8 cellular contexts compared by ENCODE assay signal in genomic region chr11:17354070-17354924, GRCh38. TPM values are rescaled to one million over a fixed set of nuclear protein-coding genes. Genes with fewer than 3 reads are reported as not detected.
DNase-seq lines count a peak whose midpoint lies in the region; ATAC-seq and TF ChIP-seq lines count a peak whose summit lies in the region.

No MANE protein-coding gene starts in this region.

- no peaks in the 10 kb centered on the region for H3K27me3 Mint-ChIP-seq in CD4-positive, alpha-beta T cell

- peak overlapping the region; percentile 93 for H3K4me3 Mint-ChIP-seq in CD4-positive, alpha-beta T cell

- POLR2A ChIA-PET in CD4-positive, alpha-beta T cell (lab: Charles Lee) = interaction anchor here (0.7 to 2.9 kb wide), 8 partner anchors 9 to 968 kb away, joined by 3 to 14 read pairs (median 4); partner anchors contain the start of genes KCNJ11, NUCB2 and PIK3C2A

- peak; percentile 82 for TF ChIP-seq CTCF in CD4-positive, alpha-beta T cell (IDR thresholded peaks at IDR 0.05)
- peak; percentile 39 to 57 (median 53) for TF ChIP-seq CTCF in ascending aorta (IDR thresholded peaks at IDR 0.05)
- peak; percentile 60 for TF ChIP-seq CTCF in hepatocyte (IDR thresholded peaks at IDR 0.05; ENCODE audit: poor library complexity)

- peaks cover 3% of the 10 kb centered on the region for H3K79me2 ChIP-seq in hepatocyte

- peaks cover 4% of the 10 kb centered on the region for H3K9me3 Mint-ChIP-seq in CD4-positive, alpha-beta T cell

- H3K9me2 ChIP-seq in hepatocyte (replicated peaks; ENCODE audit: insufficient read depth) = no peaks in the 10 kb centered on the region

- peak overlapping the region; percentile 94 for H3K4me2 ChIP-seq in hepatocyte

- H3K27ac ChIP-seq in CD4-positive, alpha-beta T cell (ENCODE audit: low read depth, low read length) = no peak overlapping the region
- H3K27ac ChIP-seq in ascending aorta (peak overlapping the region; percentile 84 to 92), hepatocyte (peak overlapping the region; percentile 92)

- peaks cover 0 to 7% of the 10 kb centered on the region in 2 donors for H3K4me1 ChIP-seq in ascending aorta
- peaks cover 5% of the 10 kb centered on the region for H3K4me1 ChIP-seq in hepatocyte (ENCODE audit: insufficient read depth)

- DNase-seq in CD4-positive, alpha-beta T cell = peak; percentile 13 to 49 (median 32)
- DNase-seq in NCI-H1417 (lab: John Stamatoyannopoulos, UW) (peak; percentile 31 to 78 (median 71)), T follicular helper cell (ENCODE audit: low read depth) (peak; percentile 38), ascending aorta (ENCODE audit: low spot score in 2 of 2) (peak in 1 of 2 donors; percentile 86), hepatocyte (ENCODE audit: low spot score) (peak; percentile 78), sciatic nerve (ENCODE audit: low spot score) (peak; percentile 65)

- peaks cover 0 to 10% of the 10 kb centered on the region in 2 donors for H3K36me3 ChIP-seq in ascending aorta
- no peaks in the 10 kb centered on the region for H3K36me3 ChIP-seq in hepatocyte (replicated peaks; ENCODE audit: insufficient read depth, low read depth)

- ATAC-seq in CD4-positive, alpha-beta T cell (ENCODE audit: poor library complexity) = peak; percentile 15
- ATAC-seq in GM21717 (IDR thresholded peaks at IDR 0.05; ENCODE audit: unreplicated experiment) (peak; percentile 35), sciatic nerve (no peak), HG03025 (IDR thresholded peaks at IDR 0.05; ENCODE audit: low FRiP score, unreplicated experiment) (no peak)

- intact Hi-C loops in CD4-positive, alpha-beta T cell (cut with DNase I, micrococcal nuclease) = loop anchor here (2.0 to 10.0 kb wide), 6 partner anchors 33 to 279 kb away; partner anchors contain the start of genes NUCB2 (in 1 of the 2), PIK3C2A (in 1 of the 2) and RPS13 (in 1 of the 2)
- intact Hi-C loops in ascending aorta (cut with DNase I) = loop anchor here (1.0 to 10.0 kb wide), 5 partner anchors 32 to 1041 kb away; partner anchors contain the start of genes LDHA, PIK3C2A and RPS13
- intact Hi-C loops in sciatic nerve (cut with DNase I) = no loop called here

- no peaks in the 10 kb centered on the region for H4K20me1 ChIP-seq in hepatocyte (ENCODE audit: insufficient read depth, poor library complexity, severe bottlenecking)

- WGBS in hepatocyte (ENCODE audit: low lambda C conversion rate, missing lambda C conversion rate) = 26% methylated on average over 9 of the region's 9 CpGs

- peak overlapping the region; percentile 76 for H2AFZ ChIP-seq in hepatocyte

- CTCF ChIA-PET in CD4-positive, alpha-beta T cell (lab: Charles Lee) = interaction anchor here (0.7 to 3.3 kb wide), 9 partner anchors 9 to 241 kb away, joined by 3 to 11 read pairs (median 4); partner anchors contain the start of genes KCNJ11 and NUCB2

- H3K27ac Mint-ChIP-seq in CD4-positive, alpha-beta T cell = peak overlapping the region; percentile 72

- H3K27me3 ChIP-seq in CD4-positive, alpha-beta T cell (ENCODE audit: control insufficient read depth, insufficient read depth, low read length) = no peaks in the 10 kb centered on the region
- H3K27me3 ChIP-seq in ascending aorta (no peaks in the 10 kb centered on the region), hepatocyte (peaks cover 8% of the 10 kb centered on the region)

- peaks cover 17% of the 10 kb centered on the region for H3K36me3 Mint-ChIP-seq in CD4-positive, alpha-beta T cell (ENCODE audit: low read depth)

- peaks cover 35% of the 10 kb centered on the region for H3K4me1 Mint-ChIP-seq in CD4-positive, alpha-beta T cell (ENCODE audit: low read depth)

- H3K4me3 ChIP-seq in ascending aorta (peak overlapping the region; percentile 66 to 98), hepatocyte (peak overlapping the region; percentile 54)

- no peaks in the 10 kb centered on the region for H3K9me3 ChIP-seq in CD4-positive, alpha-beta T cell (ENCODE audit: control insufficient read depth, low read length)
- H3K9me3 ChIP-seq in ascending aorta = no peaks in the 10 kb centered on the region
- H3K9me3 ChIP-seq in hepatocyte (ENCODE audit: low read depth) = no peaks in the 10 kb centered on the region

RNA-seq across cellular contexts. Expression of gene NCR3LG1, which starts 2.7 kb away (rescaled TPM):
- total RNA-seq in CD4-positive, alpha-beta T cell = 1 to 10 TPM; 2.2 to 2.4 TPM
- total RNA-seq in ascending aorta = 0.21 TPM
- total RNA-seq in hepatocyte = 13.8 and 15.2 TPM in 2 replicates
- polyA plus RNA-seq in hepatocyte = 3.1 and 3.7 TPM in 2 replicates
- 2.1 TPM for total RNA-seq in sciatic nerve

RNA-seq across cellular contexts. Expression of gene KCNJ11, which starts 34.2 kb away (rescaled TPM):
- total RNA-seq in CD4-positive, alpha-beta T cell = under 1 TPM in 1 of 2 experiments, not detected in 1; 0.08 TPM
- total RNA-seq in ascending aorta (not detected), hepatocyte (2.5 and 10.5 TPM in 2 replicates), sciatic nerve (6.6 TPM)
- polyA plus RNA-seq in hepatocyte = 0.31 and 1.6 TPM in 2 replicates

Comparison
In these comparisons a context has a peak if more than half of its experiments do, and no peak if none do; other contexts are left out.
1. ATAC-seq: peak in CD4-positive, alpha-beta T cell (single experiment) and GM21717 (single experiment); none in sciatic nerve (single experiment) and HG03025 (single experiment).
2. Peak in every context shown above with its lines, with median percentiles within 50 percentile points of each other: CTCF ChIP-seq.